15 cellular contexts compared by ENCODE assay signal in genomic region chr5:34487956-34488355, GRCh38.
DNase-seq lines count a peak whose midpoint lies in the region; ATAC-seq and TF ChIP-seq lines count a peak whose summit lies in the region.
"Had no signal": no experiment of that assay in that cellular context is flagged by ENCODE, and none has a peak within 500 bp of the region (broad histone marks: within the 10 kb centered on the region; RNA-seq: fewer than 3 reads in every experiment).

No MANE protein-coding gene starts in this region.

- TF ChIP-seq CTCF in PC-3 (conservative IDR thresholded peaks at IDR 0.05; ENCODE audit: low read depth, low read length) (no peak), osteoblast (IDR thresholded peaks at IDR 0.05; ENCODE audit: extremely low read depth, low read depth, low read length) (no peak), upper lobe of right lung (IDR thresholded peaks at IDR 0.05) (no peak)

- peak overlapping the region; percentile 56 for H3K9ac ChIP-seq in PC-3 (ENCODE audit: low read length)

- H3K4me1 ChIP-seq in PC-3 (ENCODE audit: insufficient read depth, low read length) (peaks cover 52% of the 10 kb centered on the region), osteoblast (ENCODE audit: insufficient read depth, low read length) (peaks cover 51% of the 10 kb centered on the region), upper lobe of right lung (peaks cover 20% of the 10 kb centered on the region)

- H3K9me3 ChIP-seq in PC-3 (ENCODE audit: low read length) (no peaks in the 10 kb centered on the region), osteoblast (ENCODE audit: low read depth, low read length) (no peaks in the 10 kb centered on the region), upper lobe of right lung (no peaks in the 10 kb centered on the region)

- H3K79me2 ChIP-seq in PC-3 (ENCODE audit: low read length) = no peaks in the 10 kb centered on the region
- no peaks in the 10 kb centered on the region for H3K79me2 ChIP-seq in osteoblast (ENCODE audit: insufficient read depth, low read length)

- H3K27me3 ChIP-seq in PC-3 (ENCODE audit: low read length) (no peaks in the 10 kb centered on the region), osteoblast (ENCODE audit: insufficient read depth, low read length) (no peaks in the 10 kb centered on the region), upper lobe of right lung (no peaks in the 10 kb centered on the region)

- H3K4me2 ChIP-seq in PC-3 (ENCODE audit: low read length) (peak overlapping the region; percentile 56), osteoblast (ENCODE audit: insufficient read depth, low read length) (peak overlapping the region; percentile 76)

- ATAC-seq in PC-3 (no peak), upper lobe of right lung (no peak), HG02981 (IDR thresholded peaks at IDR 0.05; ENCODE audit: unreplicated experiment) (no peak), HG03139 (IDR thresholded peaks at IDR 0.05; ENCODE audit: unreplicated experiment) (no peak)
- ATAC-seq: activated T-helper 17 cell treated with anti-CD3 and anti-CD28 coated beads, Interleukin-2, amount 50 U/mL, for 72 hours; K562; natural killer cell treated with Interleukin-12 subunit alpha and Interleukin-12 subunit beta and Interleukin-15 and Interleukin-18, amount 100 ng/mL, for 72 hours; stimulated activated memory B cell treated with anti-CD40 and anti-IgM and Interleukin-4, amounts not matched to agents 10 μg/mL and 1 μg/mL and 100 μg/mL, for 72 hours had no signal

- peak overlapping the region; percentile 90 for H3K27ac ChIP-seq in PC-3 (ENCODE audit: low read length)
- peak overlapping the region; percentile 88 for H3K27ac ChIP-seq in epithelial cell of prostate
- peak overlapping the region; percentile 94 for H3K27ac ChIP-seq in osteoblast (ENCODE audit: low read depth, low read length)
- H3K27ac ChIP-seq in upper lobe of right lung = peak overlapping the region; percentile 69

- POLR2A ChIA-PET in PC-3 (lab: Charles Lee; ENCODE audit: unreplicated experiment) = interaction anchor here (0.6 kb wide), 1 partner anchor 31 kb away, joined by 3 read pairs; no protein-coding TSS in a partner anchor

- H3K9me2 ChIP-seq in PC-3 (replicated peaks; ENCODE audit: low read length) = no peaks in the 10 kb centered on the region

- CTCF ChIA-PET in PC-3 (lab: Charles Lee) = interaction anchor here (0.6 to 1.7 kb wide), 2 partner anchors 32 to 98 kb away, joined by 3 to 10 read pairs; no protein-coding TSS in a partner anchor

- H2AFZ ChIP-seq in PC-3 (ENCODE audit: low read length) (peak overlapping the region; percentile 13; the same call in 1 of the 2 replicates), osteoblast (ENCODE audit: low read length) (peak overlapping the region; percentile 36)

- intact Hi-C loops in PC-3 (cut with micrococcal nuclease) = loop anchor here (1.0 to 5.0 kb wide), 7 partner anchors 29 to 514 kb away; partner anchors contain the start of genes RAI14 and TTC23L
- intact Hi-C loops in upper lobe of right lung (cut with DNase I) = loop anchor here (5.0 kb wide), 1 partner anchor 409 kb away; no protein-coding TSS in a partner anchor

- DNase-seq in PC-3 (no peak), epithelial cell of prostate (ENCODE audit: low read depth, low spot score) (no peak), osteoblast (ENCODE audit: insufficient read length, low spot score, missing footprints) (no peak), upper lobe of right lung (no peak), NOMO-1 (lab: John Stamatoyannopoulos, UW; ENCODE audit: unreplicated experiment in 2 of 2) (no peak)
- DNase-seq: activated CD4-positive, alpha-beta T cell treated with anti-CD3 and anti-CD28 coated beads, Interleukin-2, amount 50 U/mL, for 4 hours; CD4-positive, alpha-beta memory T cell; NCI-H1105 treated with DMSO at 0.1 percent for 48 hours; NCI-H2227 treated with DMSO at 0.1 percent for 48 hours had no signal

- H3K36me3 ChIP-seq in PC-3 (ENCODE audit: low read depth, low read length) (no peaks in the 10 kb centered on the region), osteoblast (ENCODE audit: insufficient read depth, low read length) (no peaks in the 10 kb centered on the region), upper lobe of right lung (no peaks in the 10 kb centered on the region)

- H3F3A ChIP-seq in PC-3 (ENCODE audit: low read length, unreplicated experiment) = peaks cover 9% of the 10 kb centered on the region

- H3K4me3 ChIP-seq in PC-3 (ENCODE audit: low read length) (peak overlapping the region; percentile 8; the same call in 1 of the 2 replicates), osteoblast (ENCODE audit: insufficient read depth, low read length) (peak overlapping the region; percentile 27), upper lobe of right lung (no peak overlapping the region)
- H3K4me3 ChIP-seq: K562 had no signal

- no TSS peak for BruUV-seq in PC-3 (replicated peaks; lab: Mats Ljungman, UMichigan)

- no peaks in the 10 kb centered on the region for H4K20me1 ChIP-seq in PC-3 (ENCODE audit: low read length)
- no peaks in the 10 kb centered on the region for H4K20me1 ChIP-seq in osteoblast (ENCODE audit: insufficient read depth, low read length)
